In genomic region chr2:104825124-104825865, GRCh38 we compare ENCODE assay signal across 28 cellular contexts. TPM values are rescaled to one million over a fixed set of nuclear protein-coding genes. Genes with fewer than 3 reads are reported as not detected.
DNase-seq lines count a peak whose midpoint lies in the region; ATAC-seq and TF ChIP-seq lines count a peak whose summit lies in the region.
"Had no signal": no experiment of that assay in that cellular context is flagged by ENCODE, and none has a peak within 500 bp of the region (broad histone marks: within the 10 kb centered on the region; RNA-seq: fewer than 3 reads in every experiment).

No MANE protein-coding gene starts in this region.

- peaks cover 8% of the 10 kb centered on the region for H3K9me3 Mint-ChIP-seq in MCF 10A (ENCODE audit: unreplicated experiment)
- H3K9me3 Mint-ChIP-seq in brain = peaks cover 5 to 10% (median 8%) of the 10 kb centered on the region in 5 experiments
- H3K9me3 Mint-ChIP-seq in nephron = peaks cover 6% of the 10 kb centered on the region
- H3K9me3 Mint-ChIP-seq: CD8-positive, alpha-beta T cell had no signal

- no peak overlapping the region for H3K27ac Mint-ChIP-seq in MCF 10A (ENCODE audit: low read depth, unreplicated experiment)
- peak overlapping the region in 4 of 5 experiments; percentile 17 to 89 (median 82) for H3K27ac Mint-ChIP-seq in brain
- H3K27ac Mint-ChIP-seq in nephron = peak overlapping the region in 2 of 3 experiments; percentile 16 to 44
- H3K27ac Mint-ChIP-seq: CD8-positive, alpha-beta T cell had no signal

- DNase-seq in MCF 10A (ENCODE audit: unreplicated experiment) (peak; percentile 81), mammary epithelial cell (no peak), occipital lobe (lab: John Stamatoyannopoulos, UW) (no peak), NCI-H2107 treated with DMSO at 0.1 percent for 48 hours (lab: John Stamatoyannopoulos, UW; ENCODE audit: unreplicated experiment) (no peak)
- DNase-seq: AML-193; C1 segment of cervical spinal cord; Calu3; CD8-positive, alpha-beta T cell; DMS53; EL; GF-D8; Karpas-422; NCI-H1048; NCI-H1417 treated with DMSO at 0.1 percent for 48 hours; NCI-H187; NCI-H446 treated with DMSO at 0.1 percent for 48 hours; NCI-H526 treated with DMSO at 0.1 percent for 48 hours; OCI-M1; SHP77; SK-N-SH had no signal

- TF ChIP-seq CTCF in MCF 10A (IDR thresholded peaks at IDR 0.05; ENCODE audit: unreplicated experiment) = no peak
- no peak for TF ChIP-seq CTCF in mammary epithelial cell (conservative IDR thresholded peaks at IDR 0.05 in 1 of 2, IDR thresholded peaks at IDR 0.05 in 1 of 2; ENCODE audit: extremely low read depth in 1 of 2, insufficient read depth in 1 of 2, low read depth in 1 of 2, low read length in 2 of 2)
- TF ChIP-seq CTCF in brain (conservative IDR thresholded peaks at IDR 0.05) = no peak
- no peak for TF ChIP-seq CTCF in nephron (IDR thresholded peaks at IDR 0.05; ENCODE audit: unreplicated experiment in 3 of 3)

- dilution Hi-C loops in mammary epithelial cell (cut with HindIII; ENCODE audit: low sequenced_read_pairs) = no loop called here

- peaks cover 31% of the 10 kb centered on the region for H3K4me1 Mint-ChIP-seq in MCF 10A (ENCODE audit: insufficient read depth, unreplicated experiment)
- H3K4me1 Mint-ChIP-seq in brain = peaks cover 58% of the 10 kb centered on the region
- peaks cover 8% of the 10 kb centered on the region for H3K4me1 Mint-ChIP-seq in nephron

- no peak overlapping the region for H3K27ac ChIP-seq in mammary epithelial cell (ENCODE audit: insufficient read depth, low read depth, low read length)
- H3K27ac ChIP-seq: 22Rv1 had no signal

- H3K27me3 Mint-ChIP-seq in MCF 10A (ENCODE audit: insufficient read depth, unreplicated experiment) (peaks cover 27% of the 10 kb centered on the region), brain (peaks cover 4% of the 10 kb centered on the region), nephron (ENCODE audit: low read depth) (peaks cover 14% of the 10 kb centered on the region)

- H3K36me3 Mint-ChIP-seq in MCF 10A (ENCODE audit: insufficient read depth, unreplicated experiment) (no peaks in the 10 kb centered on the region), brain (peaks cover 96% of the 10 kb centered on the region), nephron (ENCODE audit: low read depth) (peaks cover 28% of the 10 kb centered on the region)
- H3K36me3 Mint-ChIP-seq: CD8-positive, alpha-beta T cell had no signal

- no peak overlapping the region for H3K4me3 Mint-ChIP-seq in MCF 10A (ENCODE audit: unreplicated experiment)
- peak overlapping the region in 1 of 5 experiments; percentile 66 for H3K4me3 Mint-ChIP-seq in brain
- H3K4me3 Mint-ChIP-seq in nephron = no peak overlapping the region
- H3K4me3 Mint-ChIP-seq: CD8-positive, alpha-beta T cell had no signal

- POLR2A ChIA-PET in MCF 10A (lab: Yijun Ruan, JAX) = no interaction called here

- H2AFZ ChIP-seq in mammary epithelial cell (ENCODE audit: low read depth, low read length) = no peak overlapping the region

- no peak overlapping the region for H3K4me2 ChIP-seq in mammary epithelial cell (ENCODE audit: insufficient read depth, low read depth, low read length)
- H3K4me2 ChIP-seq: SK-N-SH had no signal

- H3K27me3 ChIP-seq in mammary epithelial cell (ENCODE audit: insufficient read depth, low read length) = no peaks in the 10 kb centered on the region

- BruUV-seq in MCF 10A (replicated peaks; lab: Mats Ljungman, UMichigan) (no TSS peak), mammary epithelial cell (replicated peaks; lab: Mats Ljungman, UMichigan) (no TSS peak)

- no peaks in the 10 kb centered on the region for H3K79me2 ChIP-seq in mammary epithelial cell (ENCODE audit: insufficient read depth, low read length)

- H3K36me3 ChIP-seq in mammary epithelial cell (ENCODE audit: insufficient read depth, low read length) = no peaks in the 10 kb centered on the region

- ATAC-seq in GM18861 (IDR thresholded peaks at IDR 0.05; ENCODE audit: unreplicated experiment) (no peak), HG02840 (IDR thresholded peaks at IDR 0.05; ENCODE audit: low FRiP score, unreplicated experiment) (no peak)
- ATAC-seq: CD8-positive, alpha-beta T cell; HCT116 had no signal

- 28% methylated on average over 3 of the region's 3 CpGs for WGBS in mammary epithelial cell (ENCODE audit: low coverage, missing lambda C conversion rate)

- H3K4me3 ChIP-seq in mammary epithelial cell (replicated peaks in 1 of 3; ENCODE audit: insufficient read depth in 1 of 3, low read depth in 2 of 3, low read length in 3 of 3) = no peak overlapping the region

- no peak overlapping the region for H3K9ac ChIP-seq in mammary epithelial cell (ENCODE audit: insufficient read depth, low read length)
- H3K9ac ChIP-seq: SK-N-SH had no signal

- peaks cover 7% of the 10 kb centered on the region for H3K9me3 ChIP-seq in mammary epithelial cell (replicated peaks; ENCODE audit: insufficient read depth, low read length)
- H3K9me3 ChIP-seq: SK-N-SH had no signal

- in situ Hi-C loops in mammary epithelial cell (cut with MboI; ENCODE audit: low sequenced_read_pairs in 2 of 2) = no loop called here

- no peaks in the 10 kb centered on the region for H4K20me1 ChIP-seq in mammary epithelial cell (ENCODE audit: insufficient read depth, low read length)

- CTCF ChIA-PET in MCF 10A (lab: Yijun Ruan, JAX) (no interaction called here), mammary epithelial cell (lab: Charles Lee; ENCODE audit: low non-redundant PET) (no interaction called here)

- H3K4me1 ChIP-seq in mammary epithelial cell (ENCODE audit: insufficient read depth, low read length) = no peaks in the 10 kb centered on the region

- intact Hi-C loops in MCF 10A (cut with micrococcal nuclease) (loop anchor here (10.0 kb wide), 1 partner anchor 70 kb away; no protein-coding TSS in a partner anchor), mammary epithelial cell (cut with micrococcal nuclease) (no loop called here)

RNA-seq across cellular contexts. Expression of gene POU3F3, which starts 28.6 kb away (rescaled TPM):
- total RNA-seq in MCF 10A (2022) (not detected in 2 replicates), mammary epithelial cell (not detected), occipital lobe (274 TPM)
- polyA plus RNA-seq in mammary epithelial cell (not detected), brain (ENCODE audit: insufficient read depth, low read depth, low replicate concordance) (23.8 TPM)
- not detected for polyA minus RNA-seq in mammary epithelial cell
- total RNA-seq: Calu3; CD8-positive, alpha-beta T cell had no signal
- polyA plus RNA-seq: AG04450, H1, SK-N-SH had no signal

Comparison
In these comparisons a context has a peak if more than half of its experiments do, and no peak if none do; other contexts are left out.
1. RNA of gene POU3F3, which starts 28.6 kb away (total RNA-seq): 274 TPM in occipital lobe (single experiment); not detected in MCF 10A and not detected in mammary epithelial cell; every median in the first group is over 100 times any median in the second.